In the genomic region with DNA sequence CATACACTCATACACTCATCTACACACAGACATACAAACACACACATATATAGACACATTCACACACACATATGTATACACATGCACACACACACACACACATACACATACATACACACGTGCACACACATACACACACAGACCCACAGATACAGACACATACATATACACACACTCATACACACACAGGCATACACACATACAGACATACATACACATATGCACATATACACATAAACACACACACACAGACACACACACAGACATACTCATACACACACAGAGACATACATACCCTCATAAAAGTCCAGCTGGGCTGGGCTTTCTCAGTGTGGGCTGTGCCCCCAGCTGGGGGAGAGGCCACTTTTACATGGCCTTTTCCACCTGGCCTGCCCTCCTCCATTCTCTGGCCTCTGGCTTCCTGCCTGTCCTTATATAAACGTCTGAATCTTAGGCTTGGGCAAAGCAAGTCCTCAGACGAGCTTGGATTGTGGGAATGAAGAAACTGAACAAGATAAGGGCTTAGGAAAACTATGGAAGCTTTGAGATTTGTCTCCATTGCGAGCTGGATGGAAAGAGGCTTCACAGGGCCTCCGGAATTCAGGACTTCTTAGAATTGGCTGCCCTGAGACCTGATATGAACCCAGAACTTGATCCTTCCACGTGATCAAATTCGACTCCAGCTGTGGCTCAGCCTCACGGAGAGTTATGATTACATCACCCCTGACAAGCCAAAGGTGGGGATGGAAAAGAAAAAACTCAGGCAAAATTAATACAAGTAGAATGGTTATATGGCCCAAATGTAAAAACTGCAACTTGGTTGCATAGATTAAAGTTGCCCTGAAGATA, we compare ENCODE assay signal across 19 cellular contexts. TPM values are rescaled to one million over a fixed set of nuclear protein-coding genes. Genes with fewer than 3 reads are reported as not detected.
DNase-seq lines count a peak whose midpoint lies in the region; ATAC-seq, FAIRE-seq and TF ChIP-seq lines count a peak whose summit lies in the region.
"Had no signal": no experiment of that assay in that cellular context is flagged by ENCODE, and none has a peak within 500 bp of the region (broad histone marks: within the 10 kb centered on the region; RNA-seq: fewer than 3 reads in every experiment).

No MANE protein-coding gene starts in this region.

- no peaks in the 10 kb centered on the region for H3F3A ChIP-seq in GM23248 (ENCODE audit: insufficient read depth)

- no peaks in the 10 kb centered on the region; the same call in 1 of the 2 replicates for H3K4me1 ChIP-seq in GM23248 (ENCODE audit: insufficient read depth)
- peaks cover 8 to 10% of the 10 kb centered on the region in 2 donors for H3K4me1 ChIP-seq in kidney (ENCODE audit: control insufficient read depth in 1 of 2, insufficient read depth in 1 of 2, low read depth in 1 of 2, low read length in 2 of 2)

- H4K20me1 ChIP-seq in GM23248 (ENCODE audit: insufficient read depth), result no peaks in the 10 kb centered on the region

- intact Hi-C loops in kidney (cut with DNase I), result no loop called here

- H3K27ac ChIP-seq in GM23248 (no peak overlapping the region), kidney (ENCODE audit: low read depth in 2 of 2, low read length in 2 of 2) (no peak overlapping the region)
- H3K27ac ChIP-seq: HL-60 had no signal

- no peak for FAIRE-seq in kidney (lab: Jason Lieb, UNC)

- H3K4me1 Mint-ChIP-seq in progenitor cell of endocrine pancreas (ENCODE audit: low read depth), result peaks cover 26% of the 10 kb centered on the region
- H3K4me1 Mint-ChIP-seq: activated CD8-positive, alpha-beta memory T cell treated with anti-CD3 and anti-CD28 coated beads, Interleukin-2, amount 10 ng/mL, durations not matched to agents 7 days and 5 days; memory B cell had no signal

- H3K4me3 ChIP-seq in GM23248 (no peak overlapping the region), foreskin fibroblast (ENCODE audit: low read depth in 1 of 2, low read length in 2 of 2) (no peak overlapping the region), kidney (ENCODE audit: low read length in 2 of 2) (no peak overlapping the region)
- H3K4me3 ChIP-seq: coronary artery had no signal

- H3K36me3 ChIP-seq in GM23248 (ENCODE audit: low read depth) (no peaks in the 10 kb centered on the region), kidney (ENCODE audit: control insufficient read depth in 1 of 2, insufficient read depth in 2 of 2, low read length in 2 of 2) (no peaks in the 10 kb centered on the region)

- H3K27ac Mint-ChIP-seq in progenitor cell of endocrine pancreas, result peak overlapping the region; percentile 4
- H3K27ac Mint-ChIP-seq: activated CD8-positive, alpha-beta memory T cell treated with anti-CD3 and anti-CD28 coated beads, Interleukin-2, amount 10 ng/mL, durations not matched to agents 7 days and 5 days; activated naive CD8-positive, alpha-beta T cell; CD4-positive, alpha-beta T cell; memory B cell had no signal

- ATAC-seq in SK-N-SH treated with all-trans-retinoic acid at 6 μM for 48 hours (peak; percentile 46), HG02623 (IDR thresholded peaks at IDR 0.05; ENCODE audit: unreplicated experiment) (no peak)
- ATAC-seq: activated CD8-positive, alpha-beta memory T cell treated with anti-CD3 and anti-CD28 coated beads, Interleukin-2, amount 10 ng/mL, durations not matched to agents 7 days and 5 days had no signal

- no peak for TF ChIP-seq CTCF in foreskin fibroblast (IDR thresholded peaks at IDR 0.05; ENCODE audit: low read depth, low read length)
- no peak for TF ChIP-seq CTCF in progenitor cell of endocrine pancreas (IDR thresholded peaks at IDR 0.05; ENCODE audit: unreplicated experiment)
- no peak for TF ChIP-seq CTCF in kidney (IDR thresholded peaks at IDR 0.05; ENCODE audit: borderline replicate concordance, extremely low read depth, insufficient read depth)

- H3K9ac ChIP-seq in GM23248 (no peak overlapping the region), kidney (ENCODE audit: low read length in 2 of 2) (no peak overlapping the region)

- H3K9me3 Mint-ChIP-seq in progenitor cell of endocrine pancreas (ENCODE audit: low read depth), result no peaks in the 10 kb centered on the region
- H3K9me3 Mint-ChIP-seq: CD4-positive, alpha-beta T cell; memory B cell had no signal

- peak overlapping the region; percentile 41 for H2AFZ ChIP-seq in GM23248

- no peak overlapping the region for H3K4me2 ChIP-seq in GM23248 (ENCODE audit: unreplicated experiment)

- H3K79me2 ChIP-seq in GM23248 (ENCODE audit: insufficient read depth), result no peaks in the 10 kb centered on the region

- H3K36me3 Mint-ChIP-seq in progenitor cell of endocrine pancreas (ENCODE audit: insufficient read depth), result no peaks in the 10 kb centered on the region
- H3K36me3 Mint-ChIP-seq: activated CD8-positive, alpha-beta memory T cell treated with anti-CD3 and anti-CD28 coated beads, Interleukin-2, amount 10 ng/mL, durations not matched to agents 7 days and 5 days; activated naive CD8-positive, alpha-beta T cell; memory B cell had no signal

- in situ Hi-C loops in GM23248 (cut with MboI), result no loop called here

- H3K9me3 ChIP-seq in GM23248 (ENCODE audit: low read depth) (no peaks in the 10 kb centered on the region), kidney (ENCODE audit: control insufficient read depth in 1 of 2, low read length in 2 of 2) (no peaks in the 10 kb centered on the region)

- no peaks in the 10 kb centered on the region for H3K9me2 ChIP-seq in GM23248 (ENCODE audit: insufficient read depth)

- 21 to 24% methylated on average over 8 of the region's 8 CpGs for WGBS in GM23248 (ENCODE audit: low coverage in 1 of 2, low lambda C conversion rate in 2 of 2, missing lambda C conversion rate in 2 of 2), 2 experiments

- H3K4me3 Mint-ChIP-seq in progenitor cell of endocrine pancreas (ENCODE audit: low read depth), result peak overlapping the region; percentile 4
- H3K4me3 Mint-ChIP-seq: activated CD8-positive, alpha-beta memory T cell treated with anti-CD3 and anti-CD28 coated beads, Interleukin-2, amount 10 ng/mL, durations not matched to agents 7 days and 5 days; activated naive CD8-positive, alpha-beta T cell; CD4-positive, alpha-beta T cell; memory B cell had no signal

- DNase-seq in GM23248 (peak; percentile 54), foreskin fibroblast (peak; percentile 56 to 77), progenitor cell of endocrine pancreas (ENCODE audit: low spot score, unreplicated experiment) (no peak), nucleus accumbens (lab: John Stamatoyannopoulos, UW) (no peak), NCI-H748 (lab: John Stamatoyannopoulos, UW; ENCODE audit: unreplicated experiment) (no peak), kidney (no peak)
- DNase-seq: activated CD8-positive, alpha-beta memory T cell treated with anti-CD3 and anti-CD28 coated beads, Interleukin-2, amount 10 ng/mL, durations not matched to agents 7 days and 5 days; CD4-positive, alpha-beta T cell; head of caudate nucleus; NCI-H1092; NCI-H524 treated with DMSO at 0.1 percent for 48 hours had no signal

- no peaks in the 10 kb centered on the region for H3K27me3 ChIP-seq in GM23248 (replicated peaks; ENCODE audit: insufficient read depth)

- peaks cover 2% of the 10 kb centered on the region for H3K27me3 Mint-ChIP-seq in progenitor cell of endocrine pancreas
- H3K27me3 Mint-ChIP-seq: activated naive CD8-positive, alpha-beta T cell had no signal

TF ChIP-seq in SK-N-SH treated with all-trans-retinoic acid at 6 μM for 48 hours, 23 proteins besides CTCF, POLR2A, EP300 and RAD21 (continues in another document):
- TF ChIP-seq, protein P1, sequence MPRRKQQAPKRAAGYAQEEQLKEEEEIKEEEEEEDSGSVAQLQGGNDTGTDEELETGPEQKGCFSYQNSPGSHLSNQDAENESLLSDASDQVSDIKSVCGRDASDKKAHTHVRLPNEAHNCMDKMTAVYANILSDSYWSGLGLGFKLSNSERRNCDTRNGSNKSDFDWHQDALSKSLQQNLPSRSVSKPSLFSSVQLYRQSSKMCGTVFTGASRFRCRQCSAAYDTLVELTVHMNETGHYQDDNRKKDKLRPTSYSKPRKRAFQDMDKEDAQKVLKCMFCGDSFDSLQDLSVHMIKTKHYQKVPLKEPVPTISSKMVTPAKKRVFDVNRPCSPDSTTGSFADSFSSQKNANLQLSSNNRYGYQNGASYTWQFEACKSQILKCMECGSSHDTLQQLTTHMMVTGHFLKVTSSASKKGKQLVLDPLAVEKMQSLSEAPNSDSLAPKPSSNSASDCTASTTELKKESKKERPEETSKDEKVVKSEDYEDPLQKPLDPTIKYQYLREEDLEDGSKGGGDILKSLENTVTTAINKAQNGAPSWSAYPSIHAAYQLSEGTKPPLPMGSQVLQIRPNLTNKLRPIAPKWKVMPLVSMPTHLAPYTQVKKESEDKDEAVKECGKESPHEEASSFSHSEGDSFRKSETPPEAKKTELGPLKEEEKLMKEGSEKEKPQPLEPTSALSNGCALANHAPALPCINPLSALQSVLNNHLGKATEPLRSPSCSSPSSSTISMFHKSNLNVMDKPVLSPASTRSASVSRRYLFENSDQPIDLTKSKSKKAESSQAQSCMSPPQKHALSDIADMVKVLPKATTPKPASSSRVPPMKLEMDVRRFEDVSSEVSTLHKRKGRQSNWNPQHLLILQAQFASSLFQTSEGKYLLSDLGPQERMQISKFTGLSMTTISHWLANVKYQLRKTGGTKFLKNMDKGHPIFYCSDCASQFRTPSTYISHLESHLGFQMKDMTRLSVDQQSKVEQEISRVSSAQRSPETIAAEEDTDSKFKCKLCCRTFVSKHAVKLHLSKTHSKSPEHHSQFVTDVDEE (CRISPR knock-in tag; IDR thresholded peaks at IDR 0.05), result no peak
- no peak for TF ChIP-seq GLIS3 (CRISPR knock-in tag; IDR thresholded peaks at IDR 0.05)
- TF ChIP-seq ESRRG (CRISPR knock-in tag; IDR thresholded peaks at IDR 0.05), result no peak
- TF ChIP-seq PPARA (CRISPR knock-in tag; IDR thresholded peaks at IDR 0.05; ENCODE audit: borderline replicate concordance), result no peak
- TF ChIP-seq ZNF565 (CRISPR knock-in tag; conservative IDR thresholded peaks at IDR 0.05; ENCODE audit: low read depth), result no peak
- no peak for TF ChIP-seq ZFP30 (CRISPR knock-in tag; IDR thresholded peaks at IDR 0.05)
- TF ChIP-seq CSDC2 (CRISPR knock-in tag; IDR thresholded peaks at IDR 0.05), result no peak
- no peak for TF ChIP-seq SNAI2 (CRISPR knock-in tag; IDR thresholded peaks at IDR 0.05)

RNA-seq across cellular contexts. Expression of a gene that starts 22.5 kb away (rescaled TPM):
- 396 and 478 TPM in 2 replicates for total RNA-seq in GM23248 (2014; rRNA removed; shearing (Covaris generic))
- polyA plus RNA-seq in GM23248 (2016; fragmentation: Nextera tagmentation; extraction: Ambion mirVana), result 782 and 784 TPM in 2 replicates
- 247 and 257 TPM in 2 replicates for total RNA-seq in progenitor cell of endocrine pancreas
- total RNA-seq in kidney, result 852 TPM
- 942 TPM for polyA plus RNA-seq in kidney (ENCODE audit: insufficient read depth, low read depth, low replicate concordance)

RNA-seq across cellular contexts. Expression of a gene that starts 28.6 kb away (rescaled TPM):
- total RNA-seq in GM23248 (2014; rRNA removed; shearing (Covaris generic)), result not detected in 2 replicates
- polyA plus RNA-seq in GM23248 (2016; fragmentation: Nextera tagmentation; extraction: Ambion mirVana) (not detected in 2 replicates), kidney (ENCODE audit: insufficient read depth, low read depth, low replicate concordance) (not detected)
- total RNA-seq in progenitor cell of endocrine pancreas (not detected in 2 replicates), kidney (not detected)
- total RNA-seq: activated CD8-positive, alpha-beta memory T cell treated with anti-CD3 and anti-CD28 coated beads, Interleukin-2, amount 10 ng/mL, durations not matched to agents 7 days and 5 days; CD4-positive, alpha-beta T cell; pulmonary artery endothelial cell; subcutaneous adipose tissue had no signal

RNA-seq across cellular contexts. Expression of a gene that starts 54.5 kb away (rescaled TPM):
- total RNA-seq in GM23248 (2014; rRNA removed; shearing (Covaris generic)), result not detected in 2 replicates
- polyA plus RNA-seq in GM23248 (2016; fragmentation: Nextera tagmentation; extraction: Ambion mirVana) (not detected in 2 replicates), kidney (ENCODE audit: insufficient read depth, low read depth, low replicate concordance) (not detected)
- total RNA-seq in progenitor cell of endocrine pancreas (not detected in 2 replicates), kidney (not detected)
- total RNA-seq: activated CD8-positive, alpha-beta memory T cell treated with anti-CD3 and anti-CD28 coated beads, Interleukin-2, amount 10 ng/mL, durations not matched to agents 7 days and 5 days; CD4-positive, alpha-beta T cell; pulmonary artery endothelial cell; subcutaneous adipose tissue had no signal

Comparison
In these comparisons a context has a peak if more than half of its experiments do, and no peak if none do; other contexts are left out.
1. DNase-seq: peak in GM23248 (single experiment) and foreskin fibroblast (2 of 2); none in progenitor cell of endocrine pancreas (single experiment), nucleus accumbens (0 of 56), NCI-H748 (single experiment) and kidney (single experiment).